ENCODE assay signal across 8 cellular contexts in genomic region chr7:67371429-67372305, GRCh38.
DNase-seq lines count a peak whose midpoint lies in the region; ATAC-seq, FAIRE-seq and TF ChIP-seq lines count a peak whose summit lies in the region.

No MANE protein-coding gene starts in this region.

- no peak for TF ChIP-seq POLR2A in H54 (IDR thresholded peaks at IDR 0.05; ENCODE audit: low read depth, low read length)

- no peak overlapping the region for H3K4me3 ChIP-seq in GM06990 (replicated peaks; ENCODE audit: low read depth, low read length)

- DNase-seq in GM06990 (ENCODE audit: extremely low read depth, insufficient read length), result peak; percentile 27
- peak; percentile 92 for DNase-seq in H54 (ENCODE audit: insufficient read length, low spot score)
- peak; percentile 70 for DNase-seq in M059J (ENCODE audit: low read depth)
- peak; percentile 81 for DNase-seq in SHP77 treated with DMSO at 0.1 percent for 48 hours (lab: John Stamatoyannopoulos, UW)
- DNase-seq in activated gamma-delta T cell treated with anti-CD3 and anti-CD28 coated beads, Interleukin-2, amount 50 U/mL, for 16 hours (ENCODE audit: low read depth), result peak; percentile 31
- peak; percentile 57 for DNase-seq in globus pallidus (ENCODE audit: low spot score)
- DNase-seq in pons (ENCODE audit: low spot score), result peak; percentile 64

- ATAC-seq in HG03045 (IDR thresholded peaks at IDR 0.05; ENCODE audit: unreplicated experiment), result no peak

- H3K36me3 ChIP-seq in GM06990 (ENCODE audit: control insufficient read depth, insufficient read depth, low read length), result no peaks in the 10 kb centered on the region

- H3K27me3 ChIP-seq in GM06990 (replicated peaks; ENCODE audit: control insufficient read depth, insufficient read depth, low read length), result no peaks in the 10 kb centered on the region

- TF ChIP-seq CTCF in GM06990 (IDR thresholded peaks at IDR 0.05; ENCODE audit: insufficient read depth, low read length, poor library complexity, severe bottlenecking), result peak; percentile 76

- no peak for FAIRE-seq in H54 (lab: Jason Lieb, UNC)

Comparison
In these comparisons a context has a peak if more than half of its experiments do, and no peak if none do; other contexts are left out.
1. DNase-seq: peak in every context shown above with its lines; median percentile 92 in H54; 81 in SHP77 treated with DMSO at 0.1 percent for 48 hours; 70 in M059J; 64 in pons; 57 in globus pallidus; 31 in activated gamma-delta T cell treated with anti-CD3 and anti-CD28 coated beads, Interleukin-2, amount 50 U/mL, for 16 hours; 27 in GM06990.